21 cellular contexts compared by ENCODE assay signal in the genomic region with DNA sequence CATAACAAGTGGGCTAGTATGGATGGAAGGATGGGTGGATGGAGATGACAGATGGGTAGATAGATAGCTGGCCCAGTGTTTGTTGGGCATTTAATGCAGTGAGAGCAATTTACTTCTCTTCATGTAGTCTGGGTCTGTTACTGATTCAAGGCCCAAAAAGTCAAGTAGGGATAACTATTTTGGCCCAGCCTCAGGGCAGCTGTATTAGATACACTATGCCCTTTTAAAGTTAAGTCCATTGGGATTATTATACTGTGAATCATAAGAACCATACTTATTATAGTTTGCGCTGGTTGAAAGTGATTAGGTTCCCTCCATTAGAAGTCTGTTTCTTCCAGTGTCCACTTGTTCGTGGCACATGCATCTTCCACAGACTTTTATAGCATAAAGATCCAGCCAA. TPM values are rescaled to one million over a fixed set of nuclear protein-coding genes. Genes with fewer than 3 reads are reported as not detected.
DNase-seq lines count a peak whose midpoint lies in the region; TF ChIP-seq lines count a peak whose summit lies in the region.
"Had no signal": no experiment of that assay in that cellular context is flagged by ENCODE, and none has a peak within 500 bp of the region (broad histone marks: within the 10 kb centered on the region; RNA-seq: fewer than 3 reads in every experiment).

No MANE protein-coding gene starts in this region.

- H3K27me3 Mint-ChIP-seq in HFFc6 (ENCODE audit: insufficient read depth) (no peaks in the 10 kb centered on the region; the same call in none of the 2 replicates), neural progenitor cell (ENCODE audit: insufficient read depth, low read depth) (no peaks in the 10 kb centered on the region)

- H3K27ac Mint-ChIP-seq in HFFc6 (peak overlapping the region; percentile 63), neural progenitor cell (no peak overlapping the region)
- H3K27ac Mint-ChIP-seq: CD4-positive, alpha-beta memory T cell; GM23338; IgD-negative memory B cell had no signal

- peaks cover 14% of the 10 kb centered on the region for H3K79me1 ChIP-seq in trophoblast cell (ENCODE audit: low read length)

- DNase-seq in HFFc6 (no peak), adipocyte (ENCODE audit: low read depth) (no peak), trophoblast cell (no peak), lower leg skin (ENCODE audit: low spot score in 2 of 2) (no peak), neural progenitor cell (ENCODE audit: low spot score) (no peak), cerebellum (ENCODE audit: low spot score) (no peak), substantia nigra (lab: John Stamatoyannopoulos, UW) (no peak)
- DNase-seq: CD4-positive, alpha-beta memory T cell; DND-41; HCEC 1CT; NCI-H1105 treated with DMSO at 0.1 percent for 48 hours; NCI-H2029 treated with DMSO at 0.1 percent for 48 hours; NCI-H226; NCI-H524; NCI-H82; Right ventricle myocardium superior had no signal

- H3K4me3 Mint-ChIP-seq in HFFc6 (peak overlapping the region; percentile 50), neural progenitor cell (no peak overlapping the region)
- H3K4me3 Mint-ChIP-seq: CD4-positive, alpha-beta memory T cell; GM23338; IgD-negative memory B cell had no signal

- peak overlapping the region; percentile 88 for H2BK12ac ChIP-seq in trophoblast cell (ENCODE audit: low read length)

- H4K8ac ChIP-seq in trophoblast cell (ENCODE audit: low read depth, low read length) = no peak overlapping the region

- H3K4me3 ChIP-seq in adipocyte (ENCODE audit: low read length) (peak overlapping the region; percentile 66), trophoblast cell (ENCODE audit: low read depth, low read length) (no peak overlapping the region), lower leg skin (ENCODE audit: low read depth, poor library complexity, severe bottlenecking) (no peak overlapping the region), neural progenitor cell (no peak overlapping the region)
- H3K4me3 ChIP-seq: BLaER1 treated with 17β-estradiol and CSF1 and Interleukin-3, amounts not matched to agents 10 nM and 100 nM; GM23338 had no signal

- H3K9me3 Mint-ChIP-seq in HFFc6 = no peaks in the 10 kb centered on the region; the same call in none of the 2 replicates
- no peaks in the 10 kb centered on the region for H3K9me3 Mint-ChIP-seq in neural progenitor cell
- H3K9me3 Mint-ChIP-seq: GM23338 had no signal

- intact Hi-C loops in lower leg skin (cut with DNase I; ENCODE audit: low total_unique reads) = no loop called here

- peak overlapping the region; percentile 74 for H3K9ac ChIP-seq in adipocyte (ENCODE audit: low read length)
- H3K9ac ChIP-seq in trophoblast cell (ENCODE audit: low read length) = no peak overlapping the region
- H3K9ac ChIP-seq in neural progenitor cell = no peak overlapping the region
- H3K9ac ChIP-seq: BLaER1 treated with 17β-estradiol and CSF1 and Interleukin-3, amounts not matched to agents 10 nM and 100 nM had no signal

- H3K27ac ChIP-seq in trophoblast cell (ENCODE audit: low read depth, low read length) = no peak overlapping the region
- no peak overlapping the region for H3K27ac ChIP-seq in neural progenitor cell
- H3K27ac ChIP-seq in substantia nigra (ENCODE audit: low read depth, low read length, poor library complexity, severe bottlenecking) = no peak overlapping the region
- H3K27ac ChIP-seq: BLaER1 treated with 17β-estradiol and CSF1 and Interleukin-3, amounts not matched to agents 10 nM and 100 nM had no signal

- H3K4me1 Mint-ChIP-seq in HFFc6 (ENCODE audit: low read depth) (peaks cover 51% of the 10 kb centered on the region), neural progenitor cell (peaks cover 2% of the 10 kb centered on the region)

- no peak for TF ChIP-seq POLR2A in lower leg skin (IDR thresholded peaks at IDR 0.05)

- H3K4me2 ChIP-seq in trophoblast cell (ENCODE audit: low read length) (no peak overlapping the region), neural progenitor cell (no peak overlapping the region)
- H3K4me2 ChIP-seq: BLaER1 treated with 17β-estradiol and CSF1 and Interleukin-3, amounts not matched to agents 10 nM and 100 nM; GM23338 had no signal

- H3K9me3 ChIP-seq in adipocyte (ENCODE audit: control insufficient read depth, low read length) = no peaks in the 10 kb centered on the region
- H3K9me3 ChIP-seq in trophoblast cell (ENCODE audit: insufficient read depth, low read depth, low read length) = no peaks in the 10 kb centered on the region
- no peaks in the 10 kb centered on the region for H3K9me3 ChIP-seq in neural progenitor cell (ENCODE audit: low read depth)
- H3K9me3 ChIP-seq: BLaER1 treated with 17β-estradiol and CSF1 and Interleukin-3, amounts not matched to agents 10 nM and 100 nM had no signal

- no peaks in the 10 kb centered on the region for H3F3A ChIP-seq in neural progenitor cell (ENCODE audit: low read depth)

- H3K36me3 Mint-ChIP-seq in HFFc6 (ENCODE audit: low read depth) = peaks cover 64% of the 10 kb centered on the region
- H3K36me3 Mint-ChIP-seq in neural progenitor cell = no peaks in the 10 kb centered on the region
- H3K36me3 Mint-ChIP-seq: CD4-positive, alpha-beta memory T cell; IgD-negative memory B cell had no signal

- TF ChIP-seq CTCF in HFFc6 (IDR thresholded peaks at IDR 0.05) (no peak), lower leg skin (IDR thresholded peaks at IDR 0.05) (no peak), neural progenitor cell (IDR thresholded peaks at IDR 0.05) (no peak)

- H2AK5ac ChIP-seq in trophoblast cell (ENCODE audit: low read length) = peak overlapping the region; percentile 54

- no peak overlapping the region for H2BK120ac ChIP-seq in trophoblast cell (ENCODE audit: insufficient read depth, low read length, poor library complexity)

- no peak overlapping the region for H4K12ac ChIP-seq in trophoblast cell (ENCODE audit: low read depth, low read length)

- H4K91ac ChIP-seq in trophoblast cell (ENCODE audit: low read depth, low read length) = peak overlapping the region; percentile 36

- H3K14ac ChIP-seq in trophoblast cell (ENCODE audit: low read length) = peak overlapping the region; percentile 65

- no peaks in the 10 kb centered on the region for H3K27me3 ChIP-seq in adipocyte (replicated peaks; ENCODE audit: control insufficient read depth, insufficient read depth, low read length)
- H3K27me3 ChIP-seq in trophoblast cell (ENCODE audit: insufficient read depth, low read length) = no peaks in the 10 kb centered on the region
- H3K27me3 ChIP-seq in neural progenitor cell = no peaks in the 10 kb centered on the region
- H3K27me3 ChIP-seq: BLaER1 treated with 17β-estradiol and CSF1 and Interleukin-3, amounts not matched to agents 10 nM and 100 nM had no signal

- H3K36me3 ChIP-seq in adipocyte (ENCODE audit: control insufficient read depth, insufficient read depth, low read length, severe bottlenecking) (peaks cover 14% of the 10 kb centered on the region), trophoblast cell (ENCODE audit: control insufficient read depth in 1 of 2, insufficient read depth in 2 of 2, low read length in 2 of 2) (no peaks in the 10 kb centered on the region), neural progenitor cell (no peaks in the 10 kb centered on the region)
- H3K36me3 ChIP-seq: BLaER1 treated with 17β-estradiol and CSF1 and Interleukin-3, amounts not matched to agents 10 nM and 100 nM had no signal

- H2BK5ac ChIP-seq in trophoblast cell (ENCODE audit: low read depth, low read length, poor library complexity) = no peak overlapping the region

- no peak overlapping the region for H2AFZ ChIP-seq in trophoblast cell (ENCODE audit: insufficient read depth, low read length, poor library complexity)
- no peak overlapping the region for H2AFZ ChIP-seq in neural progenitor cell (replicated peaks)
- H2AFZ ChIP-seq: GM23338 had no signal

- H3K4me1 ChIP-seq in adipocyte (ENCODE audit: control insufficient read depth, insufficient read depth, low read length) = peaks cover 35% of the 10 kb centered on the region
- H3K4me1 ChIP-seq in trophoblast cell (ENCODE audit: control insufficient read depth in 1 of 2, insufficient read depth in 2 of 2, low read length in 2 of 2) = peaks cover 11 to 16% of the 10 kb centered on the region in 2 experiments
- no peaks in the 10 kb centered on the region for H3K4me1 ChIP-seq in neural progenitor cell
- H3K4me1 ChIP-seq: BLaER1 treated with 17β-estradiol and CSF1 and Interleukin-3, amounts not matched to agents 10 nM and 100 nM had no signal

- no peak overlapping the region for H3K23ac ChIP-seq in trophoblast cell (ENCODE audit: low read length)

- WGBS in trophoblast cell (ENCODE audit: extremely low coverage, insufficient coverage, insufficient read length) = no CpG with 5 or more reads among the region's 2 CpGs
- 63 to 83% methylated on average over 2 of the region's 2 CpGs for WGBS in lower leg skin, 2 donors

- H4K20me1 ChIP-seq in neural progenitor cell (ENCODE audit: low read depth) = no peaks in the 10 kb centered on the region
- H4K20me1 ChIP-seq: BLaER1 treated with 17β-estradiol and CSF1 and Interleukin-3, amounts not matched to agents 10 nM and 100 nM had no signal

- H3K18ac ChIP-seq in trophoblast cell (ENCODE audit: low read length) = no peak overlapping the region

- H3K4ac ChIP-seq in trophoblast cell (ENCODE audit: low read depth, low read length) = no peak overlapping the region

- peaks cover 6% of the 10 kb centered on the region for H3K79me2 ChIP-seq in trophoblast cell (ENCODE audit: control insufficient read depth, insufficient read depth, low read length, poor library complexity)
- H3K79me2 ChIP-seq in neural progenitor cell (ENCODE audit: low read depth) = no peaks in the 10 kb centered on the region

RNA-seq across cellular contexts. Expression of a gene that starts 4.7 kb away (rescaled TPM):
- total RNA-seq in HFFc6 (2021; fragmentation: NEBNext Ultra II Directional; extraction: Animal tissue kit (Norgen Biotek cat#: 25700)) = 100 to 1,000 TPM in 5 of 6 experiments, 10 to 100 TPM in 1; 92.4 to 114 (median 105) TPM
- 0.10 and 0.14 TPM in 2 replicates for polyA plus RNA-seq in trophoblast cell (2013)
- 10 to 100 TPM in 2 of 4 donors, 1 to 10 TPM in 2; 5.0 to 21.5 (median 8.8) TPM for total RNA-seq in lower leg skin
- total RNA-seq in neural progenitor cell (ENCODE audit: low replicate concordance) = not detected in 2 replicates
- 4.3 TPM for total RNA-seq in cerebellum
- total RNA-seq: CD4-positive, alpha-beta memory T cell; G401; GM23338; OCI-LY7 had no signal
- polyA plus RNA-seq: CD4-positive, alpha-beta memory T cell; IgD-negative memory B cell had no signal

RNA-seq across cellular contexts. Expression of a gene that starts 40.9 kb away (rescaled TPM):
- total RNA-seq in HFFc6 (2021; fragmentation: NEBNext Ultra II Directional; extraction: Animal tissue kit (Norgen Biotek cat#: 25700)) = 1 to 10 TPM; 4.0 to 6.1 (median 5.0) TPM
- 0.19 and 0.35 TPM in 2 replicates for polyA plus RNA-seq in trophoblast cell (2013)
- total RNA-seq in lower leg skin = 1 to 10 TPM in 3 of 4 donors, under 1 TPM in 1; 0.67 to 2.0 (median 1.5) TPM
- total RNA-seq in neural progenitor cell (ENCODE audit: low replicate concordance) = 0.53 and 1.1 TPM in 2 replicates
- total RNA-seq in cerebellum = 28.7 TPM
- total RNA-seq: CD4-positive, alpha-beta memory T cell; G401; OCI-LY7 had no signal
- polyA plus RNA-seq: CD4-positive, alpha-beta memory T cell; IgD-negative memory B cell had no signal

Comparison
In these comparisons a context has a peak if more than half of its experiments do, and no peak if none do; other contexts are left out.
1. RNA of a gene that starts 4.7 kb away (total RNA-seq): 92.4 to 114 TPM in HFFc6; 5.0 to 21.5 TPM in lower leg skin, 4.3 TPM in cerebellum (single experiment) and not detected in neural progenitor cell; every median in the first group is over 4 times any median in the second.